ENCODE assay signal across 8 cellular contexts in genomic region chr3:149494022-149494758, GRCh38. TPM values are rescaled to one million over a fixed set of nuclear protein-coding genes. Genes with fewer than 3 reads are reported as not detected.
A peak's percentile ranks its signal among the peaks of the same experiment; 100 is the strongest.
DNase-seq lines count a peak whose midpoint lies in the region; ATAC-seq and TF ChIP-seq lines count a peak whose summit lies in the region.

No MANE protein-coding gene starts in this region.

- CTCF ChIA-PET in AG04450 (lab: Charles Lee) (interaction anchor here (0.7 to 4.2 kb wide), 20 partner anchors 10 to 775 kb away, joined by 3 to 39 read pairs (median 4); partner anchors contain the start of gene TM4SF4), WTC11 (lab: Charles Lee) (interaction anchor here (0.6 to 2.4 kb wide), 9 partner anchors 14 to 314 kb away, joined by 3 to 15 read pairs (median 4); no protein-coding TSS in a partner anchor)

- H3K9me3 Mint-ChIP-seq in WTC11 (peaks cover 3% of the 10 kb centered on the region; the same call in 1 of the 2 replicates), osteocyte (ENCODE audit: unreplicated experiment) (no peaks in the 10 kb centered on the region)

- no peak overlapping the region for H3K27ac ChIP-seq in AG04450 (ENCODE audit: low read depth, low read length)

- H3K4me1 Mint-ChIP-seq in WTC11, result peaks cover 7% of the 10 kb centered on the region; the same call in 1 of the 2 replicates
- peaks cover 8% of the 10 kb centered on the region for H3K4me1 Mint-ChIP-seq in osteocyte (ENCODE audit: unreplicated experiment)

- H3K9me3 ChIP-seq in AG04450 (ENCODE audit: control insufficient read depth, insufficient read depth, low read length), result no peaks in the 10 kb centered on the region

- ATAC-seq in WTC11, result peak; percentile 87
- no peak for ATAC-seq in GM18858 (IDR thresholded peaks at IDR 0.05; ENCODE audit: unreplicated experiment)
- no peak for ATAC-seq in HG03039 (IDR thresholded peaks at IDR 0.05; ENCODE audit: unreplicated experiment)

- no peaks in the 10 kb centered on the region for H3K36me3 Mint-ChIP-seq in WTC11
- no peaks in the 10 kb centered on the region for H3K36me3 Mint-ChIP-seq in osteocyte (ENCODE audit: unreplicated experiment)

- TF ChIP-seq CTCF in AG04450 (IDR thresholded peaks at IDR 0.05; ENCODE audit: low read depth, low read length) (peak; percentile 92), GM12872 (IDR thresholded peaks at IDR 0.05; ENCODE audit: insufficient read depth, low read depth, low read length) (peak; percentile 84), WTC11 (IDR thresholded peaks at IDR 0.05) (peak; percentile 64; the same call in 1 of the 2 replicates), osteocyte (IDR thresholded peaks at IDR 0.05) (peak; percentile 89)

- H3K27me3 Mint-ChIP-seq in WTC11 (ENCODE audit: low read depth) (no peaks in the 10 kb centered on the region; the same call in 1 of the 2 replicates), osteocyte (ENCODE audit: unreplicated experiment) (no peaks in the 10 kb centered on the region)

- H3K27me3 ChIP-seq in AG04450 (ENCODE audit: control insufficient read depth, insufficient read depth, low read length), result no peaks in the 10 kb centered on the region

- no peak overlapping the region for H3K4me3 ChIP-seq in AG04450 (ENCODE audit: low read depth, low read length)

- H3K4me3 Mint-ChIP-seq in WTC11 (no peak overlapping the region), osteocyte (ENCODE audit: unreplicated experiment) (no peak overlapping the region)

- H3K27ac Mint-ChIP-seq in WTC11 (no peak overlapping the region), osteocyte (ENCODE audit: unreplicated experiment) (no peak overlapping the region)

- POLR2A ChIA-PET in AG04450 (lab: Yijun Ruan, JAX), result no interaction called here
- POLR2A ChIA-PET in WTC11 (lab: Charles Lee), result no interaction called here

- no peak for DNase-seq in AG04450 (ENCODE audit: low read depth, low spot score)
- peak; percentile 14 for DNase-seq in NCI-H1694 (lab: John Stamatoyannopoulos, UW)
- peak; percentile 82 for DNase-seq in WTC11 (ENCODE audit: low spot score)
- peak; percentile 57 for DNase-seq in foreskin melanocyte
- peak; percentile 89 for DNase-seq in osteocyte (ENCODE audit: extremely low spot score, unreplicated experiment)

TF ChIP-seq in WTC11, 78 proteins besides CTCF, POLR2A, EP300 and RAD21:
- TF ChIP-seq PRDM15 (CRISPR knock-in tag; IDR thresholded peaks at IDR 0.05) (no peak), ATF2 (CRISPR knock-in tag; IDR thresholded peaks at IDR 0.05; ENCODE audit: borderline replicate concordance, low read depth) (no peak), RELA (CRISPR knock-in tag; IDR thresholded peaks at IDR 0.05; ENCODE audit: borderline replicate concordance) (no peak), FOXJ3 (CRISPR knock-in tag; IDR thresholded peaks at IDR 0.05; ENCODE audit: borderline replicate concordance) (no peak), NR2C2 (CRISPR knock-in tag; IDR thresholded peaks at IDR 0.05) (no peak)

RNA-seq across cellular contexts. Expression of gene TM4SF4, which starts 19.7 kb away (rescaled TPM):
- polyA plus RNA-seq in AG04450 (2011; rRNA removed), result 0.29 and 0.32 TPM in 2 replicates
- not detected in 2 replicates for polyA minus RNA-seq in AG04450 (2011; rRNA and poly(A)+ RNA removed)
- 0.92 to 2.0 TPM (median 1.4 TPM) in 3 replicates for total RNA-seq in WTC11 (2021)
- total RNA-seq in osteocyte, result not detected in 2 replicates
